In genomic region chr13:113157206-113157928, GRCh38 we compare ENCODE assay signal across 1 cellular context.
TF ChIP-seq lines count a peak whose summit lies in the region.

No MANE protein-coding gene starts in this region.

TF ChIP-seq in HepG2, 621 proteins besides CTCF, POLR2A, EP300 and RAD21:
- no peak for TF ChIP-seq ZNF737 (CRISPR knock-in tag; IDR thresholded peaks at IDR 0.05; ENCODE audit: borderline replicate concordance)
- no peak for TF ChIP-seq ZNF550 (CRISPR knock-in tag; IDR thresholded peaks at IDR 0.05; ENCODE audit: borderline replicate concordance)
- TF ChIP-seq TIGD3 (CRISPR knock-in tag; IDR thresholded peaks at IDR 0.05; ENCODE audit: borderline replicate concordance) = no peak
- no peak for TF ChIP-seq HDAC1 (CRISPR knock-in tag; IDR thresholded peaks at IDR 0.05)
- no peak for TF ChIP-seq SNRNP70 (IDR thresholded peaks at IDR 0.05; ENCODE audit: low read depth, low read length)
- TF ChIP-seq USF2 (IDR thresholded peaks at IDR 0.05; ENCODE audit: low read depth, low read length) = no peak
- no peak for TF ChIP-seq USF2 (CRISPR knock-in tag; IDR thresholded peaks at IDR 0.05; ENCODE audit: borderline replicate concordance)
- no peak for TF ChIP-seq ZNF709 (CRISPR knock-in tag; IDR thresholded peaks at IDR 0.05)
- no peak for TF ChIP-seq ZNF547 (CRISPR knock-in tag; IDR thresholded peaks at IDR 0.05)
- TF ChIP-seq STAT6 (CRISPR knock-in tag; IDR thresholded peaks at IDR 0.05; ENCODE audit: borderline replicate concordance) = no peak
- TF ChIP-seq DR1 (CRISPR knock-in tag; IDR thresholded peaks at IDR 0.05) = no peak
- TF ChIP-seq PRDM4 (CRISPR knock-in tag; IDR thresholded peaks at IDR 0.05; ENCODE audit: borderline replicate concordance) = no peak
TF ChIP-seq in HepG2: peak in this region for 0.
